ENCODE assay signal across 8 cellular contexts in the genomic region with DNA sequence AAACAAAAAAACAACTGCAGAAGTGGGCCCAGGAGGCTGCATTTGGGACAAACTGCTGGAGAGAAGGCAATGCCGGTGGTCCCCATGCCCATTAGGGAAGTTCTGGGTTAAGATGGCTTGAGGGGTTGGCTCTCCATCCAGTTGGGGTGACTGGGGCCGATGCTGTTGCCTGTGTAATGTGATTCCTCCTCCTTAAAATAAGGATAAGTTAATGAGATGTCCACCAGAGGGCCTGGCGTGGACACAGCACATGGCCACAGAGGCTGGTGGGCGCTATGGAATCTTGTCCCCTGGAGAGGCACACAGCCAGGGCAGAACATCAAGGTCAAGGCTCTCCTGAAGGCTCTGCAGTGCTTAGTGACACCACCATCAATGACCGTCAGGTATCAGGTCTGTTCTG. TPM values are rescaled to one million over a fixed set of nuclear protein-coding genes. Genes with fewer than 3 reads are reported as not detected.
DNase-seq lines count a peak whose midpoint lies in the region; ATAC-seq and TF ChIP-seq lines count a peak whose summit lies in the region.

No MANE protein-coding gene starts in this region.

- peak overlapping the region in 3 of 7 donors; percentile 14 to 56 (median 31) for H3K27ac Mint-ChIP-seq in CD14-positive monocyte
- no peak overlapping the region for H3K27ac Mint-ChIP-seq in activated T-helper 17 cell treated with anti-CD3 and anti-CD28 coated beads, Interleukin-2, amount 50 U/mL, for 72 hours

- TF ChIP-seq CTCF in CD14-positive monocyte (IDR thresholded peaks at IDR 0.05), result peak; percentile 47
- peak; percentile 19 for TF ChIP-seq CTCF in liver (IDR thresholded peaks at IDR 0.05; ENCODE audit: low read depth, low read length, missing input control)

- intact Hi-C loops in CD14-positive monocyte (cut with micrococcal nuclease), result no loop called here

- H3K27me3 ChIP-seq in H7 (ENCODE audit: control insufficient read depth, insufficient read depth, low read length) (peaks cover 20% of the 10 kb centered on the region), liver (ENCODE audit: control insufficient read depth in 4 of 4, insufficient read depth in 4 of 4, low read length in 3 of 4) (peaks cover 0 to 16% (median 2%) of the 10 kb centered on the region in 4 donors)

- H3K4me3 ChIP-seq in H7 (ENCODE audit: insufficient read depth, low read depth, low read length) (no peak overlapping the region), liver (ENCODE audit: low read depth in 1 of 3, low read length in 3 of 3) (no peak overlapping the region)

- H3K4me1 Mint-ChIP-seq in CD14-positive monocyte, result peaks cover 49% of the 10 kb centered on the region
- peaks cover 4% of the 10 kb centered on the region for H3K4me1 Mint-ChIP-seq in activated T-helper 17 cell treated with anti-CD3 and anti-CD28 coated beads, Interleukin-2, amount 50 U/mL, for 72 hours

- H3K9me3 Mint-ChIP-seq in CD14-positive monocyte, result peaks cover 0 to 2% (median 0%) of the 10 kb centered on the region in 7 donors
- H3K9me3 Mint-ChIP-seq in activated T-helper 17 cell treated with anti-CD3 and anti-CD28 coated beads, Interleukin-2, amount 50 U/mL, for 72 hours, result no peaks in the 10 kb centered on the region

- no peak overlapping the region for H3K9ac ChIP-seq in liver (ENCODE audit: low read depth in 1 of 2, low read length in 2 of 2)

- no peak for ATAC-seq in activated T-helper 17 cell treated with anti-CD3 and anti-CD28 coated beads, Interleukin-2, amount 50 U/mL, for 72 hours (replicated peaks)
- ATAC-seq in GM18519 (IDR thresholded peaks at IDR 0.05; ENCODE audit: low FRiP score, unreplicated experiment), result no peak

- DNase-seq in CD14-positive monocyte (ENCODE audit: low spot score) (no peak), H7 (peak; percentile 79), NCI-H1105 (lab: John Stamatoyannopoulos, UW) (no peak), occipital lobe (lab: John Stamatoyannopoulos, UW) (no peak)
- DNase-seq in stimulated activated naive CD4-positive, alpha-beta T cell treated with Interleukin-2 at 50 U/mL for 16 hours (lab: John Stamatoyannopoulos, UW), result no peak

- H3K27me3 Mint-ChIP-seq in CD14-positive monocyte (ENCODE audit: low read depth in 3 of 3), result peaks cover 0 to 10% (median 3%) of the 10 kb centered on the region in 3 donors
- H3K27me3 Mint-ChIP-seq in activated T-helper 17 cell treated with anti-CD3 and anti-CD28 coated beads, Interleukin-2, amount 50 U/mL, for 72 hours, result peaks cover 3% of the 10 kb centered on the region

- H3K36me3 ChIP-seq in H7 (replicated peaks; ENCODE audit: control insufficient read depth, insufficient read depth, low read length) (no peaks in the 10 kb centered on the region), liver (ENCODE audit: control insufficient read depth in 4 of 4, insufficient read depth in 3 of 4, low read depth in 1 of 4, low read length in 3 of 4) (no peaks in the 10 kb centered on the region)

- TF ChIP-seq RAD21 in liver (IDR thresholded peaks at IDR 0.05), result peak in 1 of 2 donors; percentile 32

- peak overlapping the region; percentile 39 to 68 for H3K4me3 Mint-ChIP-seq in CD14-positive monocyte
- H3K4me3 Mint-ChIP-seq in activated T-helper 17 cell treated with anti-CD3 and anti-CD28 coated beads, Interleukin-2, amount 50 U/mL, for 72 hours, result peak overlapping the region; percentile 72

- no peaks in the 10 kb centered on the region for H3K9me3 ChIP-seq in liver (ENCODE audit: control insufficient read depth in 4 of 4, low read length in 3 of 4)

- H3K36me3 Mint-ChIP-seq in CD14-positive monocyte, result no peaks in the 10 kb centered on the region
- no peaks in the 10 kb centered on the region for H3K36me3 Mint-ChIP-seq in activated T-helper 17 cell treated with anti-CD3 and anti-CD28 coated beads, Interleukin-2, amount 50 U/mL, for 72 hours (ENCODE audit: low read depth)

- whole genome bisulfite sequencing in liver, result 49% methylated on average over 5 of the region's 5 CpGs

- H3K27ac ChIP-seq in liver (ENCODE audit: low read depth in 1 of 2, low read length in 2 of 2), result no peak overlapping the region

- H3K4me1 ChIP-seq in liver (ENCODE audit: control insufficient read depth in 4 of 4, insufficient read depth in 4 of 4, low read length in 3 of 4), result peaks cover 0 to 12% (median 9%) of the 10 kb centered on the region in 4 donors

TF ChIP-seq in liver, 16 proteins besides CTCF, POLR2A, EP300 and RAD21:
- TF ChIP-seq, protein P1, sequence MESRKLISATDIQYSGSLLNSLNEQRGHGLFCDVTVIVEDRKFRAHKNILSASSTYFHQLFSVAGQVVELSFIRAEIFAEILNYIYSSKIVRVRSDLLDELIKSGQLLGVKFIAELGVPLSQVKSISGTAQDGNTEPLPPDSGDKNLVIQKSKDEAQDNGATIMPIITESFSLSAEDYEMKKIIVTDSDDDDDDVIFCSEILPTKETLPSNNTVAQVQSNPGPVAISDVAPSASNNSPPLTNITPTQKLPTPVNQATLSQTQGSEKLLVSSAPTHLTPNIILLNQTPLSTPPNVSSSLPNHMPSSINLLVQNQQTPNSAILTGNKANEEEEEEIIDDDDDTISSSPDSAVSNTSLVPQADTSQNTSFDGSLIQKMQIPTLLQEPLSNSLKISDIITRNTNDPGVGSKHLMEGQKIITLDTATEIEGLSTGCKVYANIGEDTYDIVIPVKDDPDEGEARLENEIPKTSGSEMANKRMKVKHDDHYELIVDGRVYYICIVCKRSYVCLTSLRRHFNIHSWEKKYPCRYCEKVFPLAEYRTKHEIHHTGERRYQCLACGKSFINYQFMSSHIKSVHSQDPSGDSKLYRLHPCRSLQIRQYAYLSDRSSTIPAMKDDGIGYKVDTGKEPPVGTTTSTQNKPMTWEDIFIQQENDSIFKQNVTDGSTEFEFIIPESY (IDR thresholded peaks at IDR 0.05), result no peak
- TF ChIP-seq, protein P2, sequence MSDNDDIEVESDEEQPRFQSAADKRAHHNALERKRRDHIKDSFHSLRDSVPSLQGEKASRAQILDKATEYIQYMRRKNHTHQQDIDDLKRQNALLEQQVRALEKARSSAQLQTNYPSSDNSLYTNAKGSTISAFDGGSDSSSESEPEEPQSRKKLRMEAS (IDR thresholded peaks at IDR 0.05), result no peak
- TF ChIP-seq GABPA (IDR thresholded peaks at IDR 0.05 in 1 of 2, conservative IDR thresholded peaks at IDR 0.05 in 1 of 2) (no peak), EGR1 (IDR thresholded peaks at IDR 0.05; ENCODE audit: low read depth in 2 of 2) (no peak), YY1 (IDR thresholded peaks at IDR 0.05) (no peak), FOXA1 (IDR thresholded peaks at IDR 0.05) (no peak), HNF4G (IDR thresholded peaks at IDR 0.05) (no peak), FOXA2 (IDR thresholded peaks at IDR 0.05) (no peak), RXRA (IDR thresholded peaks at IDR 0.05) (no peak), TAF1 (conservative IDR thresholded peaks at IDR 0.05) (no peak), SP1 (IDR thresholded peaks at IDR 0.05) (no peak), HNF4A (conservative IDR thresholded peaks at IDR 0.05) (no peak)
- TF ChIP-seq, protein P3, sequence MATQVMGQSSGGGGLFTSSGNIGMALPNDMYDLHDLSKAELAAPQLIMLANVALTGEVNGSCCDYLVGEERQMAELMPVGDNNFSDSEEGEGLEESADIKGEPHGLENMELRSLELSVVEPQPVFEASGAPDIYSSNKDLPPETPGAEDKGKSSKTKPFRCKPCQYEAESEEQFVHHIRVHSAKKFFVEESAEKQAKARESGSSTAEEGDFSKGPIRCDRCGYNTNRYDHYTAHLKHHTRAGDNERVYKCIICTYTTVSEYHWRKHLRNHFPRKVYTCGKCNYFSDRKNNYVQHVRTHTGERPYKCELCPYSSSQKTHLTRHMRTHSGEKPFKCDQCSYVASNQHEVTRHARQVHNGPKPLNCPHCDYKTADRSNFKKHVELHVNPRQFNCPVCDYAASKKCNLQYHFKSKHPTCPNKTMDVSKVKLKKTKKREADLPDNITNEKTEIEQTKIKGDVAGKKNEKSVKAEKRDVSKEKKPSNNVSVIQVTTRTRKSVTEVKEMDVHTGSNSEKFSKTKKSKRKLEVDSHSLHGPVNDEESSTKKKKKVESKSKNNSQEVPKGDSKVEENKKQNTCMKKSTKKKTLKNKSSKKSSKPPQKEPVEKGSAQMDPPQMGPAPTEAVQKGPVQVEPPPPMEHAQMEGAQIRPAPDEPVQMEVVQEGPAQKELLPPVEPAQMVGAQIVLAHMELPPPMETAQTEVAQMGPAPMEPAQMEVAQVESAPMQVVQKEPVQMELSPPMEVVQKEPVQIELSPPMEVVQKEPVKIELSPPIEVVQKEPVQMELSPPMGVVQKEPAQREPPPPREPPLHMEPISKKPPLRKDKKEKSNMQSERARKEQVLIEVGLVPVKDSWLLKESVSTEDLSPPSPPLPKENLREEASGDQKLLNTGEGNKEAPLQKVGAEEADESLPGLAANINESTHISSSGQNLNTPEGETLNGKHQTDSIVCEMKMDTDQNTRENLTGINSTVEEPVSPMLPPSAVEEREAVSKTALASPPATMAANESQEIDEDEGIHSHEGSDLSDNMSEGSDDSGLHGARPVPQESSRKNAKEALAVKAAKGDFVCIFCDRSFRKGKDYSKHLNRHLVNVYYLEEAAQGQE (IDR thresholded peaks at IDR 0.05), result no peak
- TF ChIP-seq, protein P4, sequence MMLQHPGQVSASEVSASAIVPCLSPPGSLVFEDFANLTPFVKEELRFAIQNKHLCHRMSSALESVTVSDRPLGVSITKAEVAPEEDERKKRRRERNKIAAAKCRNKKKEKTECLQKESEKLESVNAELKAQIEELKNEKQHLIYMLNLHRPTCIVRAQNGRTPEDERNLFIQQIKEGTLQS (IDR thresholded peaks at IDR 0.05), result no peak
TF ChIP-seq in liver: peak in this region for 0.

RNA-seq across cellular contexts. Expression of a gene that starts 1.0 kb away (rescaled TPM):
- polyA plus RNA-seq in CD14-positive monocyte, result 100 to 1,000 TPM; 105 to 138 TPM
- total RNA-seq in H7 (2014; rRNA removed; shearing (Covaris generic)), result 15.8 and 18.3 TPM in 2 replicates
- total RNA-seq in activated T-helper 17 cell treated with anti-CD3 and anti-CD28 coated beads, Interleukin-2, amount 50 U/mL, for 72 hours, result 10 to 100 TPM; 12.0 to 15.9 TPM
- 10 to 100 TPM in 1 of 2 donors, 1 to 10 TPM in 1; 4.1 to 94.4 TPM for total RNA-seq in liver
- polyA plus RNA-seq in liver, result 1 to 10 TPM; 2.2 to 3.6 TPM
- 4.1 TPM for total RNA-seq in occipital lobe
